Comparison of ENCODE assay signal across 9 cellular contexts in the genomic region with DNA sequence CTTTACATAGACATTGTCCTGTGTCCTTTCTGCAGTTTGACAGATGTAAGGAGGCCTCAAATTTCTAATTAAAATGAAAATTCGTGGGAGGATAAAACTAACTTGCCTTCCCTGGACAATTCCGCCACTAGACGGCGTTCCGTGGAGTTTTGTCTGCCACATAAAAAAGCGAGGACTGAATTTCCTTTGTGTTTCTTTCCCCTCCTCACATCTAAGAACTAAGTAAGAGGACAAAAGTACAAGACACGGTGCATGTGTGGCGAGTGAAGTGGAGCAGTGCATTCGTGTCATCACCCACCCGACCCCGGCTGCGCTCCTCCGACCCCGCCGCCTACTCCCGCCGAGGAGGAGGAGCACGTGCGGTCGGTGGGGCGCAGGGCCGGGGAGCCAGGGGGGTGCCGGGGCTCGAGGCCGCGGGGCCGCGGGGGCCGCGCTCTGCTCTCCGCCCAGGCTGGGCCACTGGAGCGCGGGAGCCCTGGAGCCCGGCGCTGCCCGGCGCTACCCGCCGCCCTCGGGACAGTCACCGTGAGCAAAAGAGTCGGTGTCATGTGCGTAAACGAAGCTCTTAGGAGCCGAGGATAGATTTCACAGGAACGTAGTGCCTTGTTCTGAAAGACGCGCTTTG. TPM values are rescaled to one million over a fixed set of nuclear protein-coding genes. Genes with fewer than 3 reads are reported as not detected.
A peak's percentile ranks its signal among the peaks of the same experiment; 100 is the strongest.
DNase-seq lines count a peak whose midpoint lies in the region; ATAC-seq and TF ChIP-seq lines count a peak whose summit lies in the region.
"Had no signal": no experiment of that assay in that cellular context is flagged by ENCODE, and none has a peak within 500 bp of the region (broad histone marks: within the 10 kb centered on the region; RNA-seq: fewer than 3 reads in every experiment).

No MANE protein-coding gene starts in this region.

- H3K4me1 ChIP-seq in cardiac muscle cell (ENCODE audit: low read depth) (no peaks in the 10 kb centered on the region), testis (no peaks in the 10 kb centered on the region), A673 (ENCODE audit: insufficient read depth, low read length, poor library complexity, severe bottlenecking) (no peaks in the 10 kb centered on the region)

- peaks cover 90% of the 10 kb centered on the region for H3K27me3 ChIP-seq in cardiac muscle cell
- H3K27me3 ChIP-seq in kidney epithelial cell (ENCODE audit: control insufficient read depth, insufficient read depth, low read length): peaks cover 71% of the 10 kb centered on the region
- H3K27me3 ChIP-seq in testis: no peaks in the 10 kb centered on the region
- no peaks in the 10 kb centered on the region for H3K27me3 ChIP-seq in A673 (replicated peaks; ENCODE audit: insufficient read depth, low read depth, low read length, poor library complexity)

- TF ChIP-seq POLR2A in testis (IDR thresholded peaks at IDR 0.05): no peak

- WGBS in testis, 2 donors: 6 to 7% methylated on average over 26 to 37 of the region's 48 CpGs

- intact Hi-C loops in Right ventricle myocardium superior (cut with DNase I): no loop called here
- intact Hi-C loops in testis (cut with DNase I; ENCODE audit: low total_unique reads): no loop called here
- intact Hi-C loops in A673 (cut with micrococcal nuclease; ENCODE audit: unreplicated experiment): no loop called here

- CTCF ChIA-PET in A673 (lab: Charles Lee): no interaction called here

- TF ChIP-seq CTCF in cardiac muscle cell (IDR thresholded peaks at IDR 0.05; ENCODE audit: low read depth, low read length) (peak; percentile 69), astrocyte of the cerebellum (IDR thresholded peaks at IDR 0.05; ENCODE audit: low read depth, low read length, missing control alignments) (peak; percentile 93), kidney epithelial cell (IDR thresholded peaks at IDR 0.05; ENCODE audit: insufficient read depth, low read length, poor library complexity, severe bottlenecking) (peak; percentile 69), testis (IDR thresholded peaks at IDR 0.05) (peak in 1 of 3 experiments; percentile 13), A673 (conservative IDR thresholded peaks at IDR 0.05; ENCODE audit: low read depth, low read length) (no peak)

- H3K9me3 ChIP-seq in cardiac muscle cell (ENCODE audit: low read depth): no peaks in the 10 kb centered on the region
- no peaks in the 10 kb centered on the region for H3K9me3 ChIP-seq in testis
- no peaks in the 10 kb centered on the region for H3K9me3 ChIP-seq in A673 (ENCODE audit: low read depth, low read length, poor library complexity, severe bottlenecking)

- no TSS peak for BruUV-seq in A673 (replicated peaks; lab: Mats Ljungman, UMichigan)

- DNase-seq in cardiac muscle cell (ENCODE audit: low read depth in 1 of 2, low spot score in 1 of 2) (peak in 1 of 2 donors; percentile 55), Right ventricle myocardium superior (no peak), astrocyte of the cerebellum (ENCODE audit: low read depth) (peak; percentile 37), kidney epithelial cell (ENCODE audit: low read depth) (no peak), testis (no peak), A673 (ENCODE audit: low spot score) (no peak), GOT3 (lab: John Stamatoyannopoulos, UW) (no peak), NCI-H82 (lab: John Stamatoyannopoulos, UW) (no peak)
- DNase-seq: DMS153 had no signal

- H3K27ac ChIP-seq in cardiac muscle cell: no peak overlapping the region
- H3K27ac ChIP-seq in testis: no peak overlapping the region
- no peak overlapping the region for H3K27ac ChIP-seq in A673 (ENCODE audit: low read depth, low read length, poor library complexity, severe bottlenecking)

- in situ Hi-C loops in astrocyte of the cerebellum (cut with HindIII; ENCODE audit: low sequenced_read_pairs): no loop called here

- no peaks in the 10 kb centered on the region for H3K36me3 ChIP-seq in cardiac muscle cell
- H3K36me3 ChIP-seq in kidney epithelial cell (ENCODE audit: control insufficient read depth, insufficient read depth, low read length): no peaks in the 10 kb centered on the region
- H3K36me3 ChIP-seq in testis (ENCODE audit: low read depth, missing control alignments): no peaks in the 10 kb centered on the region
- no peaks in the 10 kb centered on the region for H3K36me3 ChIP-seq in A673 (ENCODE audit: insufficient read depth, low read length, poor library complexity, severe bottlenecking)

- H3K4me3 ChIP-seq in cardiac muscle cell (no peak overlapping the region), astrocyte of the cerebellum (ENCODE audit: low read depth, low read length) (peak overlapping the region; percentile 30), kidney epithelial cell (ENCODE audit: low read depth, low read length) (no peak overlapping the region), testis (peak overlapping the region; percentile 41 to 60), A673 (ENCODE audit: low read depth, low read length, poor library complexity, severe bottlenecking) (no peak overlapping the region)

- POLR2A ChIA-PET in A673 (lab: Charles Lee; ENCODE audit: low non-redundant PET): no interaction called here

- no peak for ATAC-seq in Right ventricle myocardium superior (ENCODE audit: poor library complexity)

RNA-seq across cellular contexts. Expression of gene TBR1, which starts 10.8 kb away (rescaled TPM):
- total RNA-seq in cardiac muscle cell (0.25 and 0.48 TPM in 2 replicates), Right ventricle myocardium superior (not detected), kidney epithelial cell (0.08 TPM in 1 of 2 replicates, not detected in the other), testis (1 to 10 TPM; 2.4 to 5.3 TPM), A673 (2021) (0.17 and 0.44 TPM in 2 replicates)
- polyA plus RNA-seq in cardiac muscle cell (0.19 TPM in 1 of 2 replicates, not detected in the other), testis (ENCODE audit: insufficient read depth, low read depth, low replicate concordance) (0.92 TPM)

Comparison
In these comparisons a context has a peak if more than half of its experiments do, and no peak if none do; other contexts are left out.
1. H3K4me3 ChIP-seq: peak in astrocyte of the cerebellum (single experiment) and testis (2 of 2); none in cardiac muscle cell (single experiment), kidney epithelial cell (single experiment) and A673 (single experiment).